Comparison of ENCODE assay signal across 1 cellular context in the genomic region with DNA sequence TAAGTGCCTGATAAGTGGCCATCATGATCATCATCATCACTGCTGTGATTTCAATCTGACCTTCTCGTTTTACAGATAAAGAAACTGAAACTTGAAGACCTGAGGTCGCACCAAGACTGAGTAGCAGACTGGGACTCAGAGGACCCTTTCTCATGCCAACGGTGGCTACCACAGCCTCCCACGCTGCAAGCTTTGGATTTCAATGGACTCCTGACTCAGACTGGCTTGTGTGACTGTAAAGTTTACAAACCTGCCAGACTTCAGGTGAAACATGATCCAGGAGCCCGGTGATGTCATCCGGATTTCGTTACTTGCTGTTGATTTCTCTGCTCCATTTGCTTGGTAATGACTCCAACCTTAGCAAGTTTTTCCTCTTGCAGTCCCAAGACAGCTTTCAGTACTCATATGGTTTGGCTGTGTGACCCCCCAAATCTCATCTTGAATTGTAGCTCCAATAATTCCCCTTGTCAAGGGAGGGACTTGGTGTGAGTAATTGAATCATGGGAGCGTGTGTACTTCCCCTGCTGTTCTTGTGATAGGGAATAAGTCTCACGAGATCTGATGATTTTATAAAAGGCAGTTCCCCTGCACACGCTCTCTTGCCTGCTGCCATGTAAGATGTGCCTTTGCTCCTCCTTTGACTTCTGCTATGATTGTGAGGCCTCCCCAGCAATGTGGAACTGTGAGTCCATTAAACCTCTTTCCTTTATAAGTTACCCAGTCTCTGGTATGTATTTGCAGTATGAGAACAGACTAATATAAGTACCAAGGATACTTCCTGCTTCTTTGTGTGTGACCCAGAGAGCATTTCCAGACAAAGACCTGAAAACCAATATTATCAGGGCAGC.
TF ChIP-seq lines count a peak whose summit lies in the region.

No MANE protein-coding gene starts in this region.

TF ChIP-seq in HEK293, 187 proteins besides CTCF, POLR2A, EP300 and RAD21 (continued from another document):
- TF ChIP-seq ZNF660 (tag by site-specific recombination; IDR thresholded peaks at IDR 0.05) (peak; percentile 84; the same call in 1 of the 2 replicates), ZNF341 (tag by site-specific recombination; IDR thresholded peaks at IDR 0.05; ENCODE audit: low read depth) (peak; percentile 19; the same call in 1 of the 2 replicates), ZFHX2 (tag by site-specific recombination; conservative IDR thresholded peaks at IDR 0.05) (peak; percentile 46; the same call in 1 of the 2 replicates), ZNF366 (tag by site-specific recombination; conservative IDR thresholded peaks at IDR 0.05) (peak; percentile 40), ZNF664 (tag by site-specific recombination; IDR thresholded peaks at IDR 0.05) (no peak), SP7 (tag by site-specific recombination; IDR thresholded peaks at IDR 0.05) (no peak), SCRT1 (tag by site-specific recombination; IDR thresholded peaks at IDR 0.05; ENCODE audit: borderline replicate concordance) (no peak), OSR2 (tag by site-specific recombination; IDR thresholded peaks at IDR 0.05) (peak; percentile 53; the same call in 1 of the 2 replicates)
- TF ChIP-seq, protein P1, sequence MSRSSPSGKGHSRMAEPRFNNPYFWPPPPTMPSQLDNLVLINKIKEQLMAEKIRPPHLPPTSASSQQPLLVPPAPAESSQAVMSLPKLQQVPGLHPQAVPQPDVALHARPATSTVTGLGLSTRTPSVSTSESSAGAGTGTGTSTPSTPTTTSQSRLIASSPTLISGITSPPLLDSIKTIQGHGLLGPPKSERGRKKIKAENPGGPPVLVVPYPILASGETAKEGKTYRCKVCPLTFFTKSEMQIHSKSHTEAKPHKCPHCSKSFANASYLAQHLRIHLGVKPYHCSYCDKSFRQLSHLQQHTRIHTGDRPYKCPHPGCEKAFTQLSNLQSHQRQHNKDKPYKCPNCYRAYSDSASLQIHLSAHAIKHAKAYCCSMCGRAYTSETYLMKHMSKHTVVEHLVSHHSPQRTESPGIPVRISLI (tag by site-specific recombination; IDR thresholded peaks at IDR 0.05): no peak
TF ChIP-seq in HEK293: peak in this region for 28.
